2 cellular contexts compared by ENCODE assay signal in genomic region chr9:124720429-124721108, GRCh38.
A peak's percentile ranks its signal among the peaks of the same experiment; 100 is the strongest.
TF ChIP-seq lines count a peak whose summit lies in the region.

No MANE protein-coding gene starts in this region.

TF ChIP-seq in GM23338, 12 proteins besides CTCF, POLR2A, EP300 and RAD21:
- no peak for TF ChIP-seq ZNF331 (CRISPR knock-in tag; IDR thresholded peaks at IDR 0.05; ENCODE audit: low read depth)
- no peak for TF ChIP-seq STAT1 (IDR thresholded peaks at IDR 0.05; ENCODE audit: unreplicated experiment)
- TF ChIP-seq POLR2AphosphoS5 (IDR thresholded peaks at IDR 0.05; ENCODE audit: low read depth) = no peak
- TF ChIP-seq CREB1 (CRISPR knock-in tag; IDR thresholded peaks at IDR 0.05; ENCODE audit: low read depth) = no peak
- no peak for TF ChIP-seq ETS1 (IDR thresholded peaks at IDR 0.05)
- no peak for TF ChIP-seq EZH2phosphoT487 (IDR thresholded peaks at IDR 0.05; ENCODE audit: unreplicated experiment)
- no peak for TF ChIP-seq ZNF462 (CRISPR knock-in tag; IDR thresholded peaks at IDR 0.05)
- no peak for TF ChIP-seq JUNB (IDR thresholded peaks at IDR 0.05; ENCODE audit: unreplicated experiment)
- TF ChIP-seq ZNF114 (CRISPR knock-in tag; IDR thresholded peaks at IDR 0.05) = no peak
- no peak for TF ChIP-seq NANOG (IDR thresholded peaks at IDR 0.05; ENCODE audit: borderline replicate concordance)
- no peak for TF ChIP-seq EZH2 (IDR thresholded peaks at IDR 0.05; ENCODE audit: low read depth, unreplicated experiment)

TF ChIP-seq in K562, 482 proteins besides CTCF, POLR2A, EP300 and RAD21:
- TF ChIP-seq ZNF592 (IDR thresholded peaks at IDR 0.05) = 0 out of 2 replicates have a peak, but pooled peaks have one; percentile 4
- TF ChIP-seq TCF3 (CRISPR knock-in tag; IDR thresholded peaks at IDR 0.05) = no peak
